ENCODE assay signal across 1 cellular context in genomic region chr6:41071923-41072835, GRCh38.
TF ChIP-seq lines count a peak whose summit lies in the region.

TSS of gene OARD1 (minus strand) at chr6:41072356. CDS start at chr6:41071634, 722 bp downstream.

TF ChIP-seq in K562, 482 proteins besides CTCF, POLR2A, EP300 and RAD21 (continued from another document and continues in another):
- TF ChIP-seq ZNF318 (IDR thresholded peaks at IDR 0.05; ENCODE audit: borderline replicate concordance in 1 of 2, low read depth in 1 of 2) (no peak), CEBPB (tag; IDR thresholded peaks at IDR 0.05) (no peak), FUS (optimal IDR thresholded peaks at IDR 0.05; ENCODE audit: low read depth, low read length) (no peak), POLR2H (tag; IDR thresholded peaks at IDR 0.05; ENCODE audit: low read depth) (peak; percentile 88), CREB5 (CRISPR knock-in tag; IDR thresholded peaks at IDR 0.05) (no peak), LCOR (CRISPR knock-in tag; IDR thresholded peaks at IDR 0.05) (peak; percentile 93), GATAD2B (IDR thresholded peaks at IDR 0.05; ENCODE audit: borderline replicate concordance) (no peak), ZNF282 (CRISPR knock-in tag; IDR thresholded peaks at IDR 0.05) (no peak), TFAM (CRISPR knock-in tag; conservative IDR thresholded peaks at IDR 0.05) (no peak), NCOA1 (IDR thresholded peaks at IDR 0.05; ENCODE audit: low read depth) (0 out of 2 replicates have a peak, but pooled peaks have one; percentile 15), NKRF (IDR thresholded peaks at IDR 0.05; ENCODE audit: borderline replicate concordance) (peak; percentile 73; the same call in 1 of the 2 replicates), KDM4B (IDR thresholded peaks at IDR 0.05; ENCODE audit: borderline replicate concordance in 2 of 2, low read depth in 1 of 2) (peak in 1 of 2 experiments; percentile 52; a peak in 1 of 4 replicates), KDM2B (CRISPR knock-in tag; IDR thresholded peaks at IDR 0.05) (no peak), ZC3H8 (IDR thresholded peaks at IDR 0.05) (no peak), E2F1 (CRISPR knock-in tag; IDR thresholded peaks at IDR 0.05) (peak; percentile 46; the same call in 1 of the 2 replicates), ESRRB (CRISPR knock-in tag; IDR thresholded peaks at IDR 0.05; ENCODE audit: borderline replicate concordance) (no peak), ERF (CRISPR knock-in tag; IDR thresholded peaks at IDR 0.05) (no peak), ZBTB33 (CRISPR knock-in tag; IDR thresholded peaks at IDR 0.05) (no peak), MIER1 (IDR thresholded peaks at IDR 0.05; ENCODE audit: low read depth) (no peak), ETV5 (CRISPR knock-in tag; IDR thresholded peaks at IDR 0.05; ENCODE audit: low read depth) (peak; percentile 86), ZNF143 (CRISPR knock-in tag; IDR thresholded peaks at IDR 0.05) (no peak), USF2 (CRISPR knock-in tag; IDR thresholded peaks at IDR 0.05) (no peak), CEBPZ (IDR thresholded peaks at IDR 0.05; ENCODE audit: borderline replicate concordance, low read depth, low read length) (no peak), ZNF197 (CRISPR knock-in tag; IDR thresholded peaks at IDR 0.05; ENCODE audit: low read depth) (0 out of 2 replicates have a peak, but pooled peaks have one; percentile 19), ZNF696 (CRISPR knock-in tag; conservative IDR thresholded peaks at IDR 0.05) (no peak), NFATC3 (IDR thresholded peaks at IDR 0.05) (no peak), ZNF436 (CRISPR knock-in tag; IDR thresholded peaks at IDR 0.05) (no peak), ZNF347 (CRISPR knock-in tag; IDR thresholded peaks at IDR 0.05; ENCODE audit: low read depth) (no peak), PRPF4 (IDR thresholded peaks at IDR 0.05; ENCODE audit: insufficient read depth, low read depth, low read length, poor library complexity, severe bottlenecking) (no peak), DDX20 (tag; IDR thresholded peaks at IDR 0.05; ENCODE audit: low read depth) (no peak), ZNF146 (CRISPR knock-in tag; IDR thresholded peaks at IDR 0.05; ENCODE audit: unreplicated experiment) (no peak), CHD1 (IDR thresholded peaks at IDR 0.05; ENCODE audit: low read length) (peak; percentile 91), CCNT2 (IDR thresholded peaks at IDR 0.05; ENCODE audit: borderline replicate concordance, extremely low read depth, insufficient read length, low read depth, low read length) (peak; percentile 62), NR2C2 (CRISPR knock-in tag; IDR thresholded peaks at IDR 0.05) (0 out of 2 replicates have a peak, but pooled peaks have one; percentile 42), NR2C2 (tag; IDR thresholded peaks at IDR 0.05) (peak; percentile 82; the same call in 1 of the 2 replicates), SMARCA5 (IDR thresholded peaks at IDR 0.05) (no peak), CXXC5 (CRISPR knock-in tag; IDR thresholded peaks at IDR 0.05) (peak; percentile 95), CBX8 (IDR thresholded peaks at IDR 0.05; ENCODE audit: borderline replicate concordance, extremely low read depth, low read depth, low read length, poor library complexity, severe bottlenecking) (no peak), RFX1 (IDR thresholded peaks at IDR 0.05) (no peak), MITF (IDR thresholded peaks at IDR 0.05) (no peak), FOXK1 (CRISPR knock-in tag; IDR thresholded peaks at IDR 0.05; ENCODE audit: borderline replicate concordance) (no peak), ZNF165 (CRISPR knock-in tag; IDR thresholded peaks at IDR 0.05; ENCODE audit: borderline replicate concordance) (0 out of 2 replicates have a peak, but pooled peaks have one; percentile 7), MAFK (IDR thresholded peaks at IDR 0.05; ENCODE audit: low read length) (no peak)
